In genomic region chr9:128937310-128938165, GRCh38 we compare ENCODE assay signal across 17 cellular contexts. TPM values are rescaled to one million over a fixed set of nuclear protein-coding genes. Genes with fewer than 3 reads are reported as not detected.
DNase-seq lines count a peak whose midpoint lies in the region; TF ChIP-seq lines count a peak whose summit lies in the region.
"Had no signal": no experiment of that assay in that cellular context is flagged by ENCODE, and none has a peak within 500 bp of the region (broad histone marks: within the 10 kb centered on the region; RNA-seq: fewer than 3 reads in every experiment).

No MANE protein-coding gene starts in this region.

- TF ChIP-seq RAD21 in SK-N-SH (IDR thresholded peaks at IDR 0.05; ENCODE audit: low read length) = no peak

- DNase-seq in NT2/D1 (ENCODE audit: low read depth, low spot score) (no peak), posterior vena cava (ENCODE audit: low spot score) (peak; percentile 58), SK-N-SH (no peak), vagina (ENCODE audit: extremely low spot score in 2 of 2) (no peak)
- no peak for DNase-seq in activated CD8-positive, alpha-beta memory T cell treated with anti-CD3 and anti-CD28 coated beads for 24 hours
- DNase-seq: Caco-2; CD4-positive, CD25-positive, alpha-beta regulatory T cell; DMS53; NCI-H1417; NCI-H1930; NCI-H446; NCI-H69; RPMI8226 had no signal

- no peak for TF ChIP-seq EP300 in SK-N-SH (IDR thresholded peaks at IDR 0.05; ENCODE audit: borderline replicate concordance in 1 of 2, low read depth in 1 of 2, low read length in 1 of 2)

- no peaks in the 10 kb centered on the region for H3K4me1 ChIP-seq in HEK293 (ENCODE audit: control insufficient read depth, insufficient read depth, low read length)
- peaks cover 15% of the 10 kb centered on the region for H3K4me1 ChIP-seq in NT2/D1 (ENCODE audit: insufficient read depth, insufficient read length)
- H3K4me1 ChIP-seq in esophagus (ENCODE audit: control insufficient read depth in 2 of 2, insufficient read depth in 2 of 2, low read length in 1 of 2) = peaks cover 0 to 4% of the 10 kb centered on the region in 2 donors
- peaks cover 6 to 15% of the 10 kb centered on the region in 2 experiments; a peak in 2 of 4 replicates for H3K4me1 ChIP-seq in SK-N-SH (ENCODE audit: control insufficient read depth in 1 of 2, insufficient read depth in 2 of 2, low read depth in 1 of 2, low read length in 1 of 2)
- no peaks in the 10 kb centered on the region for H3K4me1 ChIP-seq in vagina
- H3K4me1 ChIP-seq: Caco-2, HAP-1, SJSA1 had no signal

- intact Hi-C loops in posterior vena cava (cut with DNase I) = no loop called here
- intact Hi-C loops in vagina (cut with DNase I) = no loop called here

- H4K20me1 ChIP-seq in SK-N-SH (ENCODE audit: insufficient read depth) = no peaks in the 10 kb centered on the region

- no peak for TF ChIP-seq CTCF in HEK293 (tag by site-specific recombination; IDR thresholded peaks at IDR 0.05)
- TF ChIP-seq CTCF in SK-N-SH (IDR thresholded peaks at IDR 0.05) = no peak
- no peak for TF ChIP-seq CTCF in vagina (IDR thresholded peaks at IDR 0.05)

- WGBS in esophagus, 2 donors = 69 to 82% methylated on average over 9 of the region's 9 CpGs
- 90% methylated on average over 9 of the region's 9 CpGs for WGBS in SK-N-SH (ENCODE audit: low lambda C conversion rate)

- no peaks in the 10 kb centered on the region for H3K9me2 ChIP-seq in SK-N-SH

- H3K27me3 ChIP-seq in NT2/D1 (ENCODE audit: insufficient read depth, insufficient read length) (no peaks in the 10 kb centered on the region), esophagus (ENCODE audit: control insufficient read depth in 1 of 2, insufficient read depth in 2 of 2, low read length in 2 of 2) (no peaks in the 10 kb centered on the region), SK-N-SH (ENCODE audit: insufficient read depth) (no peaks in the 10 kb centered on the region), vagina (no peaks in the 10 kb centered on the region)
- H3K27me3 ChIP-seq: SJSA1 had no signal

- no peaks in the 10 kb centered on the region for H3K79me2 ChIP-seq in SK-N-SH (ENCODE audit: insufficient read depth)

- POLR2A ChIA-PET in HEK293 (lab: Yijun Ruan, JAX) = no interaction called here
- POLR2A ChIA-PET in SK-N-SH (lab: Yijun Ruan, JAX) = interaction anchor here (1.6 kb wide), 1 partner anchor 11 kb away, joined by 3 read pairs; no protein-coding TSS in a partner anchor

- CTCF ChIA-PET in HEK293 (lab: Yijun Ruan, JAX) (interaction anchor here (9.1 kb wide), 1 partner anchor 9 kb away, joined by 48 read pairs; no protein-coding TSS in a partner anchor), SK-N-SH (lab: Yijun Ruan, JAX) (interaction anchor here (1.2 to 2.8 kb wide), 4 partner anchors 10 to 205 kb away, joined by 3 to 18 read pairs (median 6); no protein-coding TSS in a partner anchor)

- peak overlapping the region; percentile 6 for H3K9ac ChIP-seq in NT2/D1 (ENCODE audit: insufficient read length, low read depth)
- no peak overlapping the region for H3K9ac ChIP-seq in SK-N-SH

- H3K27ac ChIP-seq in HEK293 (ENCODE audit: extremely low read depth, low read depth, low read length) = no peak overlapping the region
- H3K27ac ChIP-seq in esophagus (ENCODE audit: low read depth in 2 of 2, low read length in 1 of 2) = peak overlapping the region; percentile 2 to 16
- no peak overlapping the region for H3K27ac ChIP-seq in SK-N-SH (ENCODE audit: low read depth in 2 of 2, low read length in 1 of 2)
- H3K27ac ChIP-seq in vagina = no peak overlapping the region
- H3K27ac ChIP-seq: SJSA1 had no signal

- no peak overlapping the region for H3K4me2 ChIP-seq in SK-N-SH

- H3F3A ChIP-seq in SK-N-SH (replicated peaks; ENCODE audit: insufficient read depth) = no peaks in the 10 kb centered on the region

- no peaks in the 10 kb centered on the region for H3K9me3 ChIP-seq in HEK293 (ENCODE audit: control insufficient read depth, insufficient read depth, low read depth, low read length)
- no peaks in the 10 kb centered on the region for H3K9me3 ChIP-seq in NT2/D1 (ENCODE audit: insufficient read depth, low read length)
- H3K9me3 ChIP-seq in esophagus (ENCODE audit: control insufficient read depth in 2 of 2, insufficient read depth in 1 of 2, low read depth in 1 of 2, low read length in 1 of 2) = no peaks in the 10 kb centered on the region
- no peaks in the 10 kb centered on the region for H3K9me3 ChIP-seq in SK-N-SH
- no peaks in the 10 kb centered on the region for H3K9me3 ChIP-seq in vagina
- H3K9me3 ChIP-seq: Caco-2, HAP-1, SJSA1 had no signal

- H3K4me3 ChIP-seq in HEK293 (ENCODE audit: low read depth, low read length) = no peak overlapping the region
- H3K4me3 ChIP-seq in NT2/D1 (ENCODE audit: insufficient read length, low read depth) = no peak overlapping the region
- no peak overlapping the region for H3K4me3 ChIP-seq in esophagus (ENCODE audit: low read depth in 1 of 2, low read length in 2 of 2)
- no peak overlapping the region for H3K4me3 ChIP-seq in SK-N-SH (ENCODE audit: low read depth in 2 of 2, low read length in 1 of 2)
- no peak overlapping the region for H3K4me3 ChIP-seq in vagina
- H3K4me3 ChIP-seq: HAP-1, SJSA1 had no signal

- TF ChIP-seq POLR2A in vagina (IDR thresholded peaks at IDR 0.05) = no peak

- H3K36me3 ChIP-seq in HEK293 (ENCODE audit: control insufficient read depth in 2 of 2, insufficient read depth in 1 of 2, low read length in 2 of 2) (peaks cover 0 to 3% of the 10 kb centered on the region in 2 experiments; a peak in 1 of 3 replicates), NT2/D1 (ENCODE audit: insufficient read depth, insufficient read length, low read length) (peaks cover 26% of the 10 kb centered on the region), esophagus (ENCODE audit: control insufficient read depth in 2 of 2, insufficient read depth in 2 of 2, low read length in 1 of 2) (peaks cover 0 to 3% of the 10 kb centered on the region in 2 donors), SK-N-SH (replicated peaks in 1 of 2; ENCODE audit: control insufficient read depth in 1 of 2, insufficient read depth in 2 of 2, low read length in 1 of 2) (no peaks in the 10 kb centered on the region), vagina (no peaks in the 10 kb centered on the region)
- H3K36me3 ChIP-seq: HAP-1, SJSA1 had no signal

- H2AFZ ChIP-seq in SK-N-SH (ENCODE audit: low read depth) = no peak overlapping the region

TF ChIP-seq in HEK293, 187 proteins besides CTCF, POLR2A, EP300 and RAD21 (continues in another document):
- TF ChIP-seq ZBTB17 (tag by site-specific recombination; IDR thresholded peaks at IDR 0.05) (peak; percentile 68), ZBTB8A (tag by site-specific recombination; IDR thresholded peaks at IDR 0.05) (no peak)

TF ChIP-seq in SK-N-SH, 30 proteins besides CTCF, POLR2A, EP300 and RAD21:
- no peak for TF ChIP-seq NFIC (IDR thresholded peaks at IDR 0.05; ENCODE audit: borderline replicate concordance)
- no peak for TF ChIP-seq TAF1 (IDR thresholded peaks at IDR 0.05; ENCODE audit: borderline replicate concordance, low read depth, low read length)
- TF ChIP-seq SMC3 (IDR thresholded peaks at IDR 0.05; ENCODE audit: low read depth, low read length) = no peak
- TF ChIP-seq ELF1 (IDR thresholded peaks at IDR 0.05) = no peak
- TF ChIP-seq CHD2 (IDR thresholded peaks at IDR 0.05; ENCODE audit: low read length, partially characterized antibody) = no peak
- no peak for TF ChIP-seq RXRA (IDR thresholded peaks at IDR 0.05; ENCODE audit: borderline replicate concordance, low read depth)
- no peak for TF ChIP-seq MEF2A (IDR thresholded peaks at IDR 0.05; ENCODE audit: borderline replicate concordance, low read depth)
- TF ChIP-seq FOSL2 (IDR thresholded peaks at IDR 0.05; ENCODE audit: borderline replicate concordance, low read depth) = no peak
- TF ChIP-seq EZH2phosphoT487 (IDR thresholded peaks at IDR 0.05; ENCODE audit: borderline replicate concordance, low read depth) = no peak
TF ChIP-seq in SK-N-SH: peak in this region for 0.

RNA-seq across cellular contexts. Expression of gene DOLK, which starts 9.9 kb away (rescaled TPM):
- 10 to 100 TPM in 1 of 2 donors, 1 to 10 TPM in 1; 5.3 to 11.6 TPM for polyA plus RNA-seq in esophagus
- total RNA-seq in posterior vena cava = 1 to 10 TPM; 9.0 to 10.0 TPM
- 23.1 and 31.7 TPM in 2 replicates for polyA plus RNA-seq in SK-N-SH (2012; rRNA removed)
- polyA plus RNA-seq in SK-N-SH (2012; cell fraction: cytosol; rRNA removed) = 15.8 and 23.1 TPM in 2 replicates
- 12.1 and 15.0 TPM in 2 replicates for polyA plus RNA-seq in SK-N-SH (2012; cell fraction: nucleus; rRNA removed)
- 8.1 TPM for total RNA-seq in vagina

RNA-seq across cellular contexts. Expression of gene NUP188, which starts 10.0 kb away (rescaled TPM):
- polyA plus RNA-seq in esophagus (10 to 100 TPM; 19.7 to 21.8 TPM), SK-N-SH (2012; rRNA removed) (41.5 and 49.5 TPM in 2 replicates)
- total RNA-seq in posterior vena cava (10 to 100 TPM; 33.2 to 34.1 TPM), vagina (69.0 TPM)
- 19.7 and 29.6 TPM in 2 replicates for polyA plus RNA-seq in SK-N-SH (2012; cell fraction: cytosol; rRNA removed)
- polyA plus RNA-seq in SK-N-SH (2012; cell fraction: nucleus; rRNA removed) = 74.3 and 77.1 TPM in 2 replicates

RNA-seq across cellular contexts. Expression of gene PHYHD1, which starts 16.8 kb away (rescaled TPM):
- 10 to 100 TPM; 19.8 to 39.5 TPM for polyA plus RNA-seq in esophagus
- total RNA-seq in posterior vena cava = 10 to 100 TPM; 11.4 to 24.8 TPM
- 0.19 TPM in 1 of 2 replicates, not detected in the other for polyA plus RNA-seq in SK-N-SH (2012; rRNA removed)
- polyA plus RNA-seq in SK-N-SH (2012; cell fraction: cytosol; rRNA removed) = not detected in 2 replicates
- polyA plus RNA-seq in SK-N-SH (2012; cell fraction: nucleus; rRNA removed) = 0.26 and 0.49 TPM in 2 replicates
- 23.6 TPM for total RNA-seq in vagina
- total RNA-seq: SJSA1 had no signal

RNA-seq across cellular contexts. Expression of gene LRRC8A, which starts 55.6 kb away (rescaled TPM):
- polyA plus RNA-seq in esophagus = 10 to 100 TPM; 38.5 to 55.6 TPM
- 10 to 100 TPM; 49.1 to 58.3 TPM for total RNA-seq in posterior vena cava
- 28.6 and 30.4 TPM in 2 replicates for polyA plus RNA-seq in SK-N-SH (2012; rRNA removed)
- 17.5 and 25.6 TPM in 2 replicates for polyA plus RNA-seq in SK-N-SH (2012; cell fraction: cytosol; rRNA removed)
- polyA plus RNA-seq in SK-N-SH (2012; cell fraction: nucleus; rRNA removed) = 20.1 and 21.2 TPM in 2 replicates
- total RNA-seq in vagina = 110 TPM

RNA-seq across cellular contexts. Expression of gene KYAT1, which starts 55.8 kb away (rescaled TPM):
- polyA plus RNA-seq in esophagus (1 to 10 TPM; 4.0 to 6.7 TPM), SK-N-SH (2012; rRNA removed) (9.4 and 13.3 TPM in 2 replicates)
- total RNA-seq in posterior vena cava (1 to 10 TPM; 5.1 to 5.5 TPM), vagina (11.0 TPM)
- polyA plus RNA-seq in SK-N-SH (2012; cell fraction: cytosol; rRNA removed) = 5.8 and 7.4 TPM in 2 replicates
- 44.4 and 51.5 TPM in 2 replicates for polyA plus RNA-seq in SK-N-SH (2012; cell fraction: nucleus; rRNA removed)

Comparison
In these comparisons a context has a peak if more than half of its experiments do, and no peak if none do; other contexts are left out.
1. H3K27ac ChIP-seq: peak in esophagus (2 of 2); none in HEK293 (single experiment), SK-N-SH (0 of 2) and vagina (single experiment).